20 cellular contexts compared by ENCODE assay signal in genomic region chr10:12061124-12061523, GRCh38. TPM values are rescaled to one million over a fixed set of nuclear protein-coding genes. Genes with fewer than 3 reads are reported as not detected.
DNase-seq lines count a peak whose midpoint lies in the region; ATAC-seq and TF ChIP-seq lines count a peak whose summit lies in the region.
"Had no signal": no experiment of that assay in that cellular context is flagged by ENCODE, and none has a peak within 500 bp of the region (broad histone marks: within the 10 kb centered on the region; RNA-seq: fewer than 3 reads in every experiment).

No MANE protein-coding gene starts in this region.

- H3K36me3 ChIP-seq in Karpas-422 (ENCODE audit: insufficient read depth, low read length) (no peaks in the 10 kb centered on the region), right lobe of liver (no peaks in the 10 kb centered on the region)
- H3K36me3 ChIP-seq: BE2C; BLaER1 treated with 17β-estradiol and CSF1 and Interleukin-3, amounts not matched to agents 10 nM and 100 nM had no signal

- TF ChIP-seq CTCF in right lobe of liver (IDR thresholded peaks at IDR 0.05) = no peak

- no peaks in the 10 kb centered on the region for H3K9me3 ChIP-seq in Karpas-422 (ENCODE audit: low read length)
- no peaks in the 10 kb centered on the region for H3K9me3 ChIP-seq in right lobe of liver
- H3K9me3 ChIP-seq: A549; BE2C; BLaER1 treated with 17β-estradiol and CSF1 and Interleukin-3, amounts not matched to agents 10 nM and 100 nM had no signal

- TF ChIP-seq POLR2A in right lobe of liver (IDR thresholded peaks at IDR 0.05) = no peak

- DNase-seq in Karpas-422 (peak; percentile 10), amniotic epithelial cell (ENCODE audit: low read depth) (peak; percentile 17), right lobe of liver (no peak), SKM-1 treated with dmso at 0.1 percent for 144 hours (lab: John Stamatoyannopoulos, UW; ENCODE audit: unreplicated experiment) (no peak), Right ventricle myocardium inferior (ENCODE audit: missing footprints) (no peak), amygdala (lab: John Stamatoyannopoulos, UW) (no peak)
- DNase-seq: 8988T; ACHN; AML-193; BE2C; Calu3; CD4-positive, alpha-beta T cell; COR-L47; DMS53; DMS79 treated with DMSO at 0.1 percent for 48 hours; GF-D8; H7; HCEC 1CT had no signal

- H3K4me2 ChIP-seq in Karpas-422 (ENCODE audit: low read depth, low read length, poor library complexity, severe bottlenecking) = no peak overlapping the region
- H3K4me2 ChIP-seq: A549; BLaER1 treated with 17β-estradiol and CSF1 and Interleukin-3, amounts not matched to agents 10 nM and 100 nM had no signal

- H3K9me2 ChIP-seq in Karpas-422 (replicated peaks; ENCODE audit: insufficient read depth, low read length) = no peaks in the 10 kb centered on the region

- intact Hi-C loops in right lobe of liver (cut with DNase I) (no loop called here), Right ventricle myocardium inferior (cut with DNase I) (no loop called here)

- H3K79me2 ChIP-seq in Karpas-422 (ENCODE audit: low read length) = no peaks in the 10 kb centered on the region

- H3K4me3 ChIP-seq in Karpas-422 (ENCODE audit: low read length) = no peak overlapping the region
- no peak overlapping the region for H3K4me3 ChIP-seq in right lobe of liver
- H3K4me3 ChIP-seq: A549; BLaER1 treated with 17β-estradiol and CSF1 and Interleukin-3, amounts not matched to agents 10 nM and 100 nM had no signal

- H3K27ac ChIP-seq in Karpas-422 (ENCODE audit: low read length) = no peak overlapping the region
- H3K27ac ChIP-seq in right lobe of liver = no peak overlapping the region
- H3K27ac ChIP-seq: A549; BLaER1 treated with 17β-estradiol and CSF1 and Interleukin-3, amounts not matched to agents 10 nM and 100 nM had no signal

- peaks cover 13% of the 10 kb centered on the region for H3K4me1 ChIP-seq in Karpas-422 (ENCODE audit: low read length)
- no peaks in the 10 kb centered on the region for H3K4me1 ChIP-seq in right lobe of liver
- H3K4me1 ChIP-seq: A549; BE2C; BLaER1 treated with 17β-estradiol and CSF1 and Interleukin-3, amounts not matched to agents 10 nM and 100 nM had no signal

- H3K9ac ChIP-seq in Karpas-422 (ENCODE audit: low read length) = no peak overlapping the region
- H3K9ac ChIP-seq: BLaER1 treated with 17β-estradiol and CSF1 and Interleukin-3, amounts not matched to agents 10 nM and 100 nM had no signal

- WGBS in right lobe of liver (ENCODE audit: insufficient coverage, low coverage, low lambda C conversion rate, missing lambda C conversion rate) = 66% methylated on average over 4 of the region's 4 CpGs

- no peak overlapping the region for H2AFZ ChIP-seq in Karpas-422 (ENCODE audit: low read length)

- ATAC-seq in right lobe of liver (peak; percentile 30 to 90 (median 43)), Right ventricle myocardium inferior (no peak)
- ATAC-seq: A549 had no signal

- H3K27me3 ChIP-seq in Karpas-422 (ENCODE audit: low read length) (no peaks in the 10 kb centered on the region), right lobe of liver (no peaks in the 10 kb centered on the region)
- H3K27me3 ChIP-seq: BE2C; BLaER1 treated with 17β-estradiol and CSF1 and Interleukin-3, amounts not matched to agents 10 nM and 100 nM had no signal

- H4K20me1 ChIP-seq in Karpas-422 (ENCODE audit: insufficient read depth, low read depth, low read length) = no peaks in the 10 kb centered on the region
- H4K20me1 ChIP-seq: BLaER1 treated with 17β-estradiol and CSF1 and Interleukin-3, amounts not matched to agents 10 nM and 100 nM had no signal

RNA-seq across cellular contexts. Expression of gene DHTKD1, which starts 7.6 kb away (rescaled TPM):
- 20.6 and 27.3 TPM in 2 replicates for total RNA-seq in Karpas-422 (2014; rRNA removed; shearing (Covaris generic); ENCODE audit: low replicate concordance)
- 100 to 1,000 TPM in 3 of 6 experiments, 10 to 100 TPM in 3; 65.8 to 166 (median 100) TPM for total RNA-seq in right lobe of liver
- total RNA-seq in Right ventricle myocardium inferior = 22.9 TPM

RNA-seq across cellular contexts. Expression of gene UPF2, which starts 18.5 kb away (rescaled TPM):
- 19.1 and 23.4 TPM in 2 replicates for total RNA-seq in Karpas-422 (2014; rRNA removed; shearing (Covaris generic); ENCODE audit: low replicate concordance)
- total RNA-seq in right lobe of liver (10 to 100 TPM in 3 of 6 experiments, 1 to 10 TPM in 3; 8.7 to 12.6 (median 9.8) TPM), Right ventricle myocardium inferior (20.7 TPM)

Comparison
In these comparisons a context has a peak if more than half of its experiments do, and no peak if none do; other contexts are left out.
1. DNase-seq: peak in Karpas-422 (single experiment) and amniotic epithelial cell (single experiment); none in right lobe of liver (0 of 3), SKM-1 treated with dmso at 0.1 percent for 144 hours (single experiment), Right ventricle myocardium inferior (single experiment) and amygdala (0 of 56).